ENCODE assay signal across 12 cellular contexts in the genomic region with DNA sequence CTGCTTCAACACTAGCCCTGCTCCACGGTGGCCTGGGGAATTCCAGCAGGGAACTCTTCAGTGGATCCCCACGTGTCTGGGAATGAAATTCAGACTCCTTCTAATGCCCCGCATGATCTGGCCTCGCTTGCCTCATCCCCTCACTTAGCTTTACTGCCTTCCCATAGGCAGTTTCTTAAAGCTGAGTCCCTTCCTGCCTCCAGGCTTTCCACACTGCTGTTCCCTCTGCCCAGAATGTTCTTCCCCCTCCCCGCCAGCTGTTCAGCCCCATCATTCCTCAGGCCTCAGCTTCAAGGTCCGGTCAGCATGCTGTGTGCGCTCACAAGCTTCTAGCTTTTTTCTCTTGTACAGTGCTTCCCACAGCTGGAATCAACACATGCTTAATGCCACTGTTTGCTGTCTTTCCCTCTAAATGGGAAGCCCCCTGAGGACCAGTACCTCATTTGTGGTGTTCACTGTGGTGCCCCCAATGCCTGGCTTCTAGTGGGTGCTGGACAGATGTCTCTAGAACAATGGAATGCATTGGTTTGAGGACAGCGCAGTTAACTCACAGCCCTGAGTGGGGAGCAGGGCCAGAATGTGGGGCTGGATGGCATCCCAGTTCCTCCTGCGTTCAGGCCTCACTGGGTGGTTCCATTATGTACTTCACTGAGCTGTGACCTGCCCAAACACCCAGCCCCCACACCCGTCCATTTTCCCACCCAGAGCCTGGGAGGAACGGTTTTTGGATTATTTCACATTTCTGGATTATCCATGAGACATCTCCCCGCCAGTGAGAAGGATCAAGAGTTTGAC. TPM values are rescaled to one million over a fixed set of nuclear protein-coding genes. Genes with fewer than 3 reads are reported as not detected.
A peak's percentile ranks its signal among the peaks of the same experiment; 100 is the strongest.
DNase-seq lines count a peak whose midpoint lies in the region; ATAC-seq, FAIRE-seq and TF ChIP-seq lines count a peak whose summit lies in the region.
"Had no signal": no experiment of that assay in that cellular context is flagged by ENCODE, and none has a peak within 500 bp of the region (broad histone marks: within the 10 kb centered on the region; RNA-seq: fewer than 3 reads in every experiment).

No MANE protein-coding gene starts in this region.

- CTCF ChIA-PET in Calu3 (lab: Charles Lee), result interaction anchor here (1.1 to 1.5 kb wide), 2 partner anchors 19 to 24 kb away, joined by 3 to 4 read pairs; no protein-coding TSS in a partner anchor

- BruUV-seq in Calu3 (replicated peaks; lab: Mats Ljungman, UMichigan), result no TSS peak

- TF ChIP-seq POLR2A in sigmoid colon (IDR thresholded peaks at IDR 0.05), result no peak

- H3K9me2 ChIP-seq in MM.1S (replicated peaks; ENCODE audit: insufficient read depth, low read length), result no peaks in the 10 kb centered on the region

- H3K9me3 Mint-ChIP-seq in Calu3 (ENCODE audit: low read depth, unreplicated experiment), result no peaks in the 10 kb centered on the region
- H3K9me3 Mint-ChIP-seq: naive thymus-derived CD8-positive, alpha-beta T cell had no signal

- peaks cover 13 to 33% (median 26%) of the 10 kb centered on the region in 4 donors for H3K36me3 ChIP-seq in sigmoid colon
- no peaks in the 10 kb centered on the region for H3K36me3 ChIP-seq in MM.1S (replicated peaks; ENCODE audit: insufficient read depth, low read length)

- no peak overlapping the region for H3K4me3 Mint-ChIP-seq in Calu3 (ENCODE audit: low read depth, unreplicated experiment)
- H3K4me3 Mint-ChIP-seq: activated CD4-positive, alpha-beta T cell treated with anti-CD3 and anti-CD28 coated beads for 36 hours had no signal

- no peaks in the 10 kb centered on the region for H3K79me2 ChIP-seq in MM.1S (ENCODE audit: low read length)

- H3K9ac ChIP-seq in MM.1S (ENCODE audit: low read length), result no peak overlapping the region

- peak overlapping the region; percentile 61 for H3K27ac Mint-ChIP-seq in Calu3 (ENCODE audit: unreplicated experiment)
- H3K27ac Mint-ChIP-seq: activated CD4-positive, alpha-beta T cell treated with anti-CD3 and anti-CD28 coated beads for 36 hours had no signal

- H2AFZ ChIP-seq in MM.1S (ENCODE audit: low read length), result no peak overlapping the region

- WGBS in sigmoid colon, 2 donors, result 77 to 81% methylated on average over 12 of the region's 12 CpGs

- no peak for TF ChIP-seq EP300 in sigmoid colon (IDR thresholded peaks at IDR 0.05)

- H3K4me3 ChIP-seq in sigmoid colon (no peak overlapping the region), MM.1S (ENCODE audit: low read length) (no peak overlapping the region)

- ATAC-seq in GM18870 (IDR thresholded peaks at IDR 0.05; ENCODE audit: unreplicated experiment) (no peak), HG03139 (IDR thresholded peaks at IDR 0.05; ENCODE audit: unreplicated experiment) (no peak)
- ATAC-seq: activated CD4-positive, alpha-beta T cell treated with anti-CD3 and anti-CD28 coated beads for 36 hours; naive thymus-derived CD8-positive, alpha-beta T cell had no signal

- H4K20me1 ChIP-seq in MM.1S (ENCODE audit: insufficient read depth, low read length), result no peaks in the 10 kb centered on the region

- H3K4me2 ChIP-seq in MM.1S (ENCODE audit: low read depth, low read length), result no peak overlapping the region

- H3K9me3 ChIP-seq in sigmoid colon (no peaks in the 10 kb centered on the region), MM.1S (replicated peaks; ENCODE audit: insufficient read depth, low read length) (no peaks in the 10 kb centered on the region)

- peaks cover 39% of the 10 kb centered on the region for H3K4me1 Mint-ChIP-seq in Calu3 (ENCODE audit: low read depth, unreplicated experiment)

- H3F3A ChIP-seq in MM.1S (ENCODE audit: insufficient read depth, low read length), result no peaks in the 10 kb centered on the region

- no peak for FAIRE-seq in D721Med (lab: Jason Lieb, UNC)

- H3K27me3 ChIP-seq in sigmoid colon, result no peaks in the 10 kb centered on the region
- no peaks in the 10 kb centered on the region for H3K27me3 ChIP-seq in MM.1S (replicated peaks; ENCODE audit: insufficient read depth, low read length)

- H3K27ac ChIP-seq in sigmoid colon (peak overlapping the region; percentile 83 to 92 (median 87)), MM.1S (ENCODE audit: low read length) (no peak overlapping the region)

- DNase-seq in Calu3, result no peak
- DNase-seq in amniotic epithelial cell (ENCODE audit: low read depth), result peak; percentile 24
- peak; percentile 75 for DNase-seq in glomerular visceral epithelial cell (ENCODE audit: extremely low spot score)
- peak; percentile 93 for DNase-seq in sigmoid colon
- DNase-seq in MM.1S, result no peak
- no peak for DNase-seq in D721Med (ENCODE audit: insufficient read length, low spot score)
- DNase-seq: activated CD4-positive, alpha-beta T cell treated with anti-CD3 and anti-CD28 coated beads for 36 hours; effector memory CD4-positive, alpha-beta T cell; naive thymus-derived CD8-positive, alpha-beta T cell; NCI-H524 treated with DMSO at 0.1 percent for 48 hours had no signal

- TF ChIP-seq CTCF in Calu3 (IDR thresholded peaks at IDR 0.05; ENCODE audit: unreplicated experiment) (no peak), sigmoid colon (IDR thresholded peaks at IDR 0.05) (no peak), MM.1S (IDR thresholded peaks at IDR 0.05; ENCODE audit: low read length) (no peak), D721Med (IDR thresholded peaks at IDR 0.05; ENCODE audit: insufficient read depth, missing control alignments) (no peak)

- intact Hi-C loops in Calu3 (cut with micrococcal nuclease; ENCODE audit: unreplicated experiment), result no loop called here
- intact Hi-C loops in sigmoid colon (cut with DNase I), result no loop called here

- H3K36me3 Mint-ChIP-seq in Calu3 (ENCODE audit: insufficient read depth, unreplicated experiment), result peaks cover 30% of the 10 kb centered on the region

- H3K4me1 ChIP-seq in sigmoid colon (peaks cover 0 to 77% (median 76%) of the 10 kb centered on the region in 4 donors), MM.1S (ENCODE audit: low read length) (no peaks in the 10 kb centered on the region)

- H3K27me3 Mint-ChIP-seq in Calu3 (ENCODE audit: unreplicated experiment), result no peaks in the 10 kb centered on the region
- H3K27me3 Mint-ChIP-seq: activated CD4-positive, alpha-beta T cell treated with anti-CD3 and anti-CD28 coated beads for 36 hours; naive thymus-derived CD8-positive, alpha-beta T cell had no signal

RNA-seq across cellular contexts. Expression of a gene that starts 55.0 kb away (rescaled TPM):
- 79.5 and 84.2 TPM in 2 replicates for total RNA-seq in Calu3 (2022)
- total RNA-seq in sigmoid colon, result 10 to 100 TPM; 43.9 to 63.2 (median 59.9) TPM
- 10 to 100 TPM; 30.0 to 69.6 (median 30.5) TPM for polyA plus RNA-seq in sigmoid colon

RNA-seq across cellular contexts. Expression of a gene that starts 58.9 kb away (rescaled TPM):
- total RNA-seq in Calu3 (2022) (20.8 and 21.5 TPM in 2 replicates), sigmoid colon (10 to 100 TPM; 10.9 to 34.1 (median 14.3) TPM)
- polyA plus RNA-seq in sigmoid colon, result 10 to 100 TPM in 1 of 3 donors, 1 to 10 TPM in 2; 1.8 to 17.4 (median 2.1) TPM

Comparison
In these comparisons a context has a peak if more than half of its experiments do, and no peak if none do; other contexts are left out.
1. DNase-seq: peak in amniotic epithelial cell (single experiment), glomerular visceral epithelial cell (single experiment) and sigmoid colon (single experiment); none in Calu3 (single experiment), MM.1S (single experiment) and D721Med (single experiment).